Comparison of ENCODE assay signal across 20 cellular contexts in genomic region chr14:71348394-71348793, GRCh38. TPM values are rescaled to one million over a fixed set of nuclear protein-coding genes. Genes with fewer than 3 reads are reported as not detected.
DNase-seq lines count a peak whose midpoint lies in the region; ATAC-seq and TF ChIP-seq lines count a peak whose summit lies in the region.
"Had no signal": no experiment of that assay in that cellular context is flagged by ENCODE, and none has a peak within 500 bp of the region (broad histone marks: within the 10 kb centered on the region; RNA-seq: fewer than 3 reads in every experiment).

No MANE protein-coding gene starts in this region.

- no peaks in the 10 kb centered on the region for H3K27me3 ChIP-seq in PC-3 (ENCODE audit: low read length)
- H3K27me3 ChIP-seq: BLaER1 had no signal

- H3K4me3 ChIP-seq in PC-3 (ENCODE audit: low read length): no peak overlapping the region
- H3K4me3 ChIP-seq: BLaER1, SK-N-MC had no signal

- CTCF ChIA-PET in PC-3 (lab: Charles Lee): no interaction called here

- DNase-seq in natural killer cell treated with Interleukin-12 subunit alpha and Interleukin-12 subunit beta and Interleukin-15 and Interleukin-18, amount 100 ng/mL, for 72 hours (ENCODE audit: low spot score): no peak
- DNase-seq in natural killer cell (no peak), PC-3 (no peak), germinal center (ENCODE audit: low spot score) (peak; percentile 17), foreskin melanocyte (no peak)
- DNase-seq: 8988T; CD4-positive, alpha-beta memory T cell; DMS153; GDM1; H7; KG1; NCI-H1694 treated with DMSO at 0.1 percent for 48 hours; NCI-H748 treated with DMSO at 0.1 percent for 48 hours; SHP77 had no signal

- H3K36me3 Mint-ChIP-seq in natural killer cell treated with Interleukin-12 subunit alpha and Interleukin-12 subunit beta and Interleukin-15 and Interleukin-18, amount 100 ng/mL, for 72 hours: peaks cover 10% of the 10 kb centered on the region
- H3K36me3 Mint-ChIP-seq in natural killer cell: no peaks in the 10 kb centered on the region

- intact Hi-C loops in natural killer cell (cut with micrococcal nuclease) (no loop called here), PC-3 (cut with micrococcal nuclease) (no loop called here)

- H3K4me1 ChIP-seq in PC-3 (ENCODE audit: insufficient read depth, low read length): peaks cover 25% of the 10 kb centered on the region
- H3K4me1 ChIP-seq: BLaER1 had no signal

- peaks cover 46 to 60% of the 10 kb centered on the region in 2 donors for H3K4me1 Mint-ChIP-seq in natural killer cell treated with Interleukin-12 subunit alpha and Interleukin-12 subunit beta and Interleukin-15 and Interleukin-18, amount 100 ng/mL, for 72 hours (ENCODE audit: low read depth in 2 of 2)
- H3K4me1 Mint-ChIP-seq in natural killer cell: peaks cover 45 to 65% of the 10 kb centered on the region in 2 donors

- H2AFZ ChIP-seq in PC-3 (ENCODE audit: low read length): no peak overlapping the region

- no TSS peak for BruUV-seq in PC-3 (replicated peaks; lab: Mats Ljungman, UMichigan)

- ATAC-seq in natural killer cell treated with Interleukin-12 subunit alpha and Interleukin-12 subunit beta and Interleukin-15 and Interleukin-18, amount 100 ng/mL, for 72 hours: no peak
- ATAC-seq in natural killer cell: no peak
- ATAC-seq in PC-3: no peak
- ATAC-seq in HG02623 (IDR thresholded peaks at IDR 0.05; ENCODE audit: unreplicated experiment): no peak
- no peak for ATAC-seq in HG02840 (IDR thresholded peaks at IDR 0.05; ENCODE audit: low FRiP score, unreplicated experiment)
- ATAC-seq in HG02938 (IDR thresholded peaks at IDR 0.05; ENCODE audit: unreplicated experiment): no peak
- ATAC-seq: HepG2 had no signal

- H3K9me3 ChIP-seq in PC-3 (ENCODE audit: low read length): no peaks in the 10 kb centered on the region

- H3K9me3 Mint-ChIP-seq in natural killer cell treated with Interleukin-12 subunit alpha and Interleukin-12 subunit beta and Interleukin-15 and Interleukin-18, amount 100 ng/mL, for 72 hours: no peaks in the 10 kb centered on the region
- H3K9me3 Mint-ChIP-seq in natural killer cell: no peaks in the 10 kb centered on the region
- H3K9me3 Mint-ChIP-seq: CD4-positive, alpha-beta memory T cell had no signal

- no peak overlapping the region for H3K9ac ChIP-seq in PC-3 (ENCODE audit: low read length)
- H3K9ac ChIP-seq: BLaER1 had no signal

- H3K27ac ChIP-seq in PC-3 (ENCODE audit: low read length): no peak overlapping the region
- H3K27ac ChIP-seq: BLaER1, SK-N-MC had no signal

- no peaks in the 10 kb centered on the region for H3K27me3 Mint-ChIP-seq in natural killer cell treated with Interleukin-12 subunit alpha and Interleukin-12 subunit beta and Interleukin-15 and Interleukin-18, amount 100 ng/mL, for 72 hours
- H3K27me3 Mint-ChIP-seq in natural killer cell (ENCODE audit: low read depth in 2 of 2): no peaks in the 10 kb centered on the region
- H3K27me3 Mint-ChIP-seq: CD4-positive, alpha-beta memory T cell had no signal

- H3K4me2 ChIP-seq in PC-3 (ENCODE audit: low read length): 0 out of 2 replicates have a peak overlapping the region, but pooled peaks have one; percentile 3
- H3K4me2 ChIP-seq: BLaER1 had no signal

- TF ChIP-seq CTCF in natural killer cell (IDR thresholded peaks at IDR 0.05) (no peak), PC-3 (conservative IDR thresholded peaks at IDR 0.05; ENCODE audit: low read depth, low read length) (no peak)

- POLR2A ChIA-PET in PC-3 (lab: Charles Lee; ENCODE audit: unreplicated experiment): no interaction called here

- H3K9me2 ChIP-seq in PC-3 (replicated peaks; ENCODE audit: low read length): no peaks in the 10 kb centered on the region

- H3K79me2 ChIP-seq in PC-3 (ENCODE audit: low read length): peaks cover 97% of the 10 kb centered on the region

- no peaks in the 10 kb centered on the region for H3F3A ChIP-seq in PC-3 (ENCODE audit: low read length, unreplicated experiment)

- H3K27ac Mint-ChIP-seq in natural killer cell treated with Interleukin-12 subunit alpha and Interleukin-12 subunit beta and Interleukin-15 and Interleukin-18, amount 100 ng/mL, for 72 hours: no peak overlapping the region
- H3K27ac Mint-ChIP-seq in natural killer cell: no peak overlapping the region

- peak overlapping the region; percentile 15 for H3K4me3 Mint-ChIP-seq in natural killer cell treated with Interleukin-12 subunit alpha and Interleukin-12 subunit beta and Interleukin-15 and Interleukin-18, amount 100 ng/mL, for 72 hours
- H3K4me3 Mint-ChIP-seq in natural killer cell: no peak overlapping the region

- H4K20me1 ChIP-seq in PC-3 (ENCODE audit: low read length): peaks cover 16% of the 10 kb centered on the region; the same call in 1 of the 2 replicates
- H4K20me1 ChIP-seq: BLaER1 had no signal

- peaks cover 8% of the 10 kb centered on the region for H3K36me3 ChIP-seq in PC-3 (ENCODE audit: low read depth, low read length)

RNA-seq across cellular contexts. Expression of gene SIPA1L1, which starts 28.1 kb away (rescaled TPM):
- 10 to 100 TPM; 54.6 to 69.5 TPM for total RNA-seq in natural killer cell treated with Interleukin-12 subunit alpha and Interleukin-12 subunit beta and Interleukin-15 and Interleukin-18, amount 100 ng/mL, for 72 hours
- total RNA-seq in natural killer cell (10 to 100 TPM; 43.6 to 61.7 (median 45.3) TPM), PC-3 (2014; rRNA removed) (42.4 and 42.7 TPM in 2 replicates)
